Comparison of ENCODE assay signal across 8 cellular contexts in the genomic region with DNA sequence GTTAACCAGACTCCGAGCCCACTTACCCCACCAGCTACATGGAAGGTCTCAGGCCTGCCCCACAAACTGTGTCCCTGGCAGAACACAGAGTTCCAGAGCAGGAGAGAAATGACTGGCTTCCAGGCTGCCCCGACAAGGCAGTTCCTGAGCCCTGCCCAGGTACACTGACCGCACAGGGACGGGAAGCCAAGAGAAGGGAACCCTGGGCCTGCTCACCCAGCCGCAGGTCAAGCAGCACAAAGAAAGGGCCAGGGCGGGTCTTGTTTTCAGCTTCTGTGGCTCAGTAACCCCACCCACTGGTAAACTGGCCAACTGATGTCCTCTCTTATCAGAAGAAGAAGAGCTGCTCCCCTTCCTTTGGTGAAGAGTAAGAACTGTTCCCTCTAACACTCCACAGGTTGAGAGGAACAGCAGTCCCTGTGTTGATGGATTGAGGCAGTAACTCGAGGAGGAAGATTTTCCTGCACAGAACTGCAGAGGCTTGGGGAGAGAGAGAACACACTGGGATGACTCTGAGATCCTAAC.
DNase-seq lines count a peak whose midpoint lies in the region; ATAC-seq and TF ChIP-seq lines count a peak whose summit lies in the region.

No MANE protein-coding gene starts in this region.

- peaks cover 18% of the 10 kb centered on the region for H3K36me3 Mint-ChIP-seq in effector memory CD8-positive, alpha-beta T cell (ENCODE audit: insufficient read depth)
- H3K36me3 Mint-ChIP-seq in natural killer cell treated with Interleukin-12 subunit alpha and Interleukin-12 subunit beta and Interleukin-15 and Interleukin-18, amount 100 ng/mL, for 72 hours, result no peaks in the 10 kb centered on the region
- H3K36me3 Mint-ChIP-seq in osteocyte (ENCODE audit: unreplicated experiment), result peaks cover 35% of the 10 kb centered on the region

- H3K4me3 Mint-ChIP-seq in effector memory CD8-positive, alpha-beta T cell, result peak overlapping the region; percentile 20 to 58
- H3K4me3 Mint-ChIP-seq in natural killer cell treated with Interleukin-12 subunit alpha and Interleukin-12 subunit beta and Interleukin-15 and Interleukin-18, amount 100 ng/mL, for 72 hours, result peak overlapping the region; percentile 75
- no peak overlapping the region for H3K4me3 Mint-ChIP-seq in osteocyte (ENCODE audit: unreplicated experiment)

- H3K27me3 Mint-ChIP-seq in effector memory CD8-positive, alpha-beta T cell, result no peaks in the 10 kb centered on the region
- no peaks in the 10 kb centered on the region for H3K27me3 Mint-ChIP-seq in natural killer cell treated with Interleukin-12 subunit alpha and Interleukin-12 subunit beta and Interleukin-15 and Interleukin-18, amount 100 ng/mL, for 72 hours
- no peaks in the 10 kb centered on the region for H3K27me3 Mint-ChIP-seq in osteocyte (ENCODE audit: unreplicated experiment)

- DNase-seq in NOMO-1 treated with DMSO at 0.1 percent for 48 hours (lab: John Stamatoyannopoulos, UW; ENCODE audit: unreplicated experiment) (peak; percentile 50), AML-193 (lab: John Stamatoyannopoulos, UW) (no peak), osteocyte (ENCODE audit: extremely low spot score, unreplicated experiment) (no peak)
- no peak for DNase-seq in effector memory CD8-positive, alpha-beta T cell
- no peak for DNase-seq in natural killer cell treated with Interleukin-12 subunit alpha and Interleukin-12 subunit beta and Interleukin-15 and Interleukin-18, amount 100 ng/mL, for 72 hours (ENCODE audit: low spot score)
- no peak for DNase-seq in activated effector memory CD4-positive, alpha-beta T cell treated with Interleukin-2 at 50 U/mL for 16 hours

- peak; percentile 32 for ATAC-seq in GM21576 (IDR thresholded peaks at IDR 0.05; ENCODE audit: unreplicated experiment)
- no peak for ATAC-seq in effector memory CD8-positive, alpha-beta T cell (replicated peaks)
- ATAC-seq in natural killer cell treated with Interleukin-12 subunit alpha and Interleukin-12 subunit beta and Interleukin-15 and Interleukin-18, amount 100 ng/mL, for 72 hours, result peak; percentile 63 to 67

- TF ChIP-seq POLR2A in GM10847 (IDR thresholded peaks at IDR 0.05; ENCODE audit: extremely low read depth, insufficient read length), result peak; percentile 36

- peak overlapping the region; percentile 83 to 85 for H3K27ac Mint-ChIP-seq in effector memory CD8-positive, alpha-beta T cell
- peak overlapping the region; percentile 89 to 97 for H3K27ac Mint-ChIP-seq in natural killer cell treated with Interleukin-12 subunit alpha and Interleukin-12 subunit beta and Interleukin-15 and Interleukin-18, amount 100 ng/mL, for 72 hours
- no peak overlapping the region for H3K27ac Mint-ChIP-seq in osteocyte (ENCODE audit: unreplicated experiment)

- H3K9me3 Mint-ChIP-seq in effector memory CD8-positive, alpha-beta T cell, result no peaks in the 10 kb centered on the region
- no peaks in the 10 kb centered on the region for H3K9me3 Mint-ChIP-seq in natural killer cell treated with Interleukin-12 subunit alpha and Interleukin-12 subunit beta and Interleukin-15 and Interleukin-18, amount 100 ng/mL, for 72 hours
- H3K9me3 Mint-ChIP-seq in osteocyte (ENCODE audit: unreplicated experiment), result no peaks in the 10 kb centered on the region

- no peak for TF ChIP-seq CTCF in osteocyte (IDR thresholded peaks at IDR 0.05)

- H3K4me1 Mint-ChIP-seq in effector memory CD8-positive, alpha-beta T cell (ENCODE audit: low read depth in 2 of 2), result peaks cover 35 to 49% of the 10 kb centered on the region in 2 donors
- peaks cover 43 to 63% of the 10 kb centered on the region in 2 donors for H3K4me1 Mint-ChIP-seq in natural killer cell treated with Interleukin-12 subunit alpha and Interleukin-12 subunit beta and Interleukin-15 and Interleukin-18, amount 100 ng/mL, for 72 hours (ENCODE audit: low read depth in 2 of 2)
- peaks cover 13% of the 10 kb centered on the region for H3K4me1 Mint-ChIP-seq in osteocyte (ENCODE audit: unreplicated experiment)
